29 cellular contexts compared by ENCODE assay signal in the genomic region with DNA sequence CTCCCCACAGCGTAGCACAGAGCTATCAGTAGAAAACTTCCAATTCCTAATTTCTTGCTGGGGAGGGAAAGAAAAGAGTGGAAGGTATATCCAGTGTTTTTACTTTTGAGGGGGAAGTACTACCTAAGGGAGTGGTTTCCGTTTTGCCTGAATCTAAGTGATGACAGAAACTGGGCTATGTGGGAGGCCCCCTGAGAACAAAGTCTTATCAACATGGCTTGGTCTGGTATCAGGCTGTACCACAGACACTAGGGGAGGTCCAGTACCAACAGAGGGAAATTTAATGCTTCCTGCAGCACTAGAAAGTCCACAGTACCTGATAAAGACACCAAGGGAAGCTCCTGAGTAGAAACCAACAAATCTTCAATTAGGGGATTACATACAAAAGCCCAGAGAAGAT.
"Had no signal": no experiment of that assay in that cellular context is flagged by ENCODE, and none has a peak within 500 bp of the region (broad histone marks: within the 10 kb centered on the region; RNA-seq: fewer than 3 reads in every experiment).

No MANE protein-coding gene starts in this region.

- DNase-seq: activated CD4-positive, alpha-beta memory T cell treated with anti-CD3 and anti-CD28 coated beads, Interleukin-2, amount 10 ng/mL, durations not matched to agents 7 days and 5 days; activated CD4-positive, alpha-beta T cell treated with anti-CD3 and anti-CD28 coated beads for 1 hour; activated CD4-positive, alpha-beta T cell treated with anti-CD3 and anti-CD28 coated beads for 4 hours; activated CD4-positive, alpha-beta T cell treated with anti-CD3 and anti-CD28 coated beads, Interleukin-2, amount 10 ng/mL, durations not matched to agents 7 days and 5 days; activated CD4-positive, alpha-beta T cell treated with anti-CD3 and anti-CD28 coated beads, Interleukin-2, amount 50 U/mL, for 4 hours; activated CD8-positive, alpha-beta memory T cell treated with anti-CD3 and anti-CD28 coated beads, Interleukin-2, amount 50 U/mL, for 48 hours; activated effector memory CD4-positive, alpha-beta T cell treated with Interleukin-2 at 50 U/mL for 16 hours; activated gamma-delta T cell treated with Interleukin-2 at 50 U/mL for 16 hours; activated naive CD4-positive, alpha-beta T cell treated with anti-CD3 and anti-CD28 coated beads for 36 hours; activated naive CD8-positive, alpha-beta T cell treated with anti-CD3 and anti-CD28 coated beads for 36 hours; activated naive CD8-positive, alpha-beta T cell treated with anti-CD3 and anti-CD28 coated beads, Interleukin-2, amount 50 U/mL, for 24 hours; activated T-cell treated with anti-CD3 and anti-CD28 coated beads for 4 hours; activated T-cell treated with anti-CD3 and anti-CD28 coated beads, Interleukin-2, amount 50 U/mL, for 24 hours; adrenal gland; amygdala; aorta; body of pancreas; caudate nucleus; effector CD8-positive, alpha-beta T cell; esophagus squamous epithelium; foreskin melanocyte; heart right ventricle; T-helper 2 cell had no signal

- H3K27me3 Mint-ChIP-seq: activated naive CD8-positive, alpha-beta T cell treated with anti-CD3 and anti-CD28 coated beads, Interleukin-2, amount 50 U/mL, for 24 hours; activated T-cell treated with anti-CD3 and anti-CD28 coated beads, Interleukin-2, amount 50 U/mL, for 24 hours had no signal

- H3K36me3 Mint-ChIP-seq: activated naive CD4-positive, alpha-beta T cell treated with anti-CD3 and anti-CD28 coated beads, Interleukin-2, amount 50 U/mL, for 24 hours; activated naive CD8-positive, alpha-beta T cell treated with anti-CD3 and anti-CD28 coated beads for 36 hours had no signal

- ATAC-seq: activated naive CD8-positive, alpha-beta T cell treated with anti-CD3 and anti-CD28 coated beads, Interleukin-2, amount 50 U/mL, for 24 hours; activated T-helper 17 cell treated with anti-CD3 and anti-CD28 coated beads, Interleukin-2, amount 50 U/mL, for 72 hours; body of pancreas; gastroesophageal sphincter; heart right ventricle; WTC11 had no signal

- H3K27me3 ChIP-seq: adrenal gland, body of pancreas, esophagus squamous epithelium, gastroesophageal sphincter, heart right ventricle had no signal

- H3K9me3 ChIP-seq: adrenal gland, body of pancreas, esophagus squamous epithelium, gastroesophageal sphincter, heart right ventricle had no signal

- H3K4me1 Mint-ChIP-seq: activated CD4-positive, alpha-beta memory T cell treated with anti-CD3 and anti-CD28 coated beads, Interleukin-2, amount 10 ng/mL, durations not matched to agents 7 days and 5 days; activated CD4-positive, alpha-beta T cell treated with anti-CD3 and anti-CD28 coated beads, Interleukin-2, amount 10 ng/mL, durations not matched to agents 7 days and 5 days; activated naive CD4-positive, alpha-beta T cell treated with anti-CD3 and anti-CD28 coated beads, Interleukin-2, amount 50 U/mL, for 24 hours; activated naive CD8-positive, alpha-beta T cell treated with anti-CD3 and anti-CD28 coated beads for 36 hours; activated naive CD8-positive, alpha-beta T cell treated with anti-CD3 and anti-CD28 coated beads, Interleukin-2, amount 50 U/mL, for 24 hours; activated T-helper 17 cell treated with anti-CD3 and anti-CD28 coated beads, Interleukin-2, amount 50 U/mL, for 72 hours; WTC11 had no signal

- H3K4me1 ChIP-seq: adrenal gland, body of pancreas, esophagus squamous epithelium, gastroesophageal sphincter, heart right ventricle had no signal

- H3K27ac Mint-ChIP-seq: activated CD4-positive, alpha-beta memory T cell treated with anti-CD3 and anti-CD28 coated beads, Interleukin-2, amount 10 ng/mL, durations not matched to agents 7 days and 5 days; activated CD4-positive, alpha-beta T cell treated with anti-CD3 and anti-CD28 coated beads, Interleukin-2, amount 10 ng/mL, durations not matched to agents 7 days and 5 days; activated naive CD4-positive, alpha-beta T cell treated with anti-CD3 and anti-CD28 coated beads for 36 hours; activated naive CD4-positive, alpha-beta T cell treated with anti-CD3 and anti-CD28 coated beads, Interleukin-2, amount 50 U/mL, for 24 hours; activated naive CD8-positive, alpha-beta T cell treated with anti-CD3 and anti-CD28 coated beads for 36 hours; activated naive CD8-positive, alpha-beta T cell treated with anti-CD3 and anti-CD28 coated beads, Interleukin-2, amount 50 U/mL, for 24 hours; activated T-cell treated with anti-CD3 and anti-CD28 coated beads, Interleukin-2, amount 50 U/mL, for 24 hours; activated T-helper 17 cell treated with anti-CD3 and anti-CD28 coated beads, Interleukin-2, amount 50 U/mL, for 72 hours; WTC11 had no signal

- H3K9me3 Mint-ChIP-seq: activated CD4-positive, alpha-beta memory T cell treated with anti-CD3 and anti-CD28 coated beads, Interleukin-2, amount 10 ng/mL, durations not matched to agents 7 days and 5 days; activated naive CD4-positive, alpha-beta T cell treated with anti-CD3 and anti-CD28 coated beads, Interleukin-2, amount 50 U/mL, for 24 hours; activated naive CD8-positive, alpha-beta T cell treated with anti-CD3 and anti-CD28 coated beads for 36 hours; activated T-helper 17 cell treated with anti-CD3 and anti-CD28 coated beads, Interleukin-2, amount 50 U/mL, for 72 hours had no signal

- H3K4me3 Mint-ChIP-seq: activated CD4-positive, alpha-beta memory T cell treated with anti-CD3 and anti-CD28 coated beads, Interleukin-2, amount 10 ng/mL, durations not matched to agents 7 days and 5 days; activated CD4-positive, alpha-beta T cell treated with anti-CD3 and anti-CD28 coated beads, Interleukin-2, amount 10 ng/mL, durations not matched to agents 7 days and 5 days; activated naive CD4-positive, alpha-beta T cell treated with anti-CD3 and anti-CD28 coated beads for 36 hours; activated naive CD4-positive, alpha-beta T cell treated with anti-CD3 and anti-CD28 coated beads, Interleukin-2, amount 50 U/mL, for 24 hours; activated naive CD8-positive, alpha-beta T cell treated with anti-CD3 and anti-CD28 coated beads for 36 hours; activated naive CD8-positive, alpha-beta T cell treated with anti-CD3 and anti-CD28 coated beads, Interleukin-2, amount 50 U/mL, for 24 hours; activated T-cell treated with anti-CD3 and anti-CD28 coated beads, Interleukin-2, amount 50 U/mL, for 24 hours; activated T-helper 17 cell treated with anti-CD3 and anti-CD28 coated beads, Interleukin-2, amount 50 U/mL, for 72 hours; WTC11 had no signal

- H3K4me3 ChIP-seq: adrenal gland, body of pancreas, esophagus squamous epithelium, gastroesophageal sphincter, heart right ventricle had no signal

- H3K36me3 ChIP-seq: adrenal gland, esophagus squamous epithelium, gastroesophageal sphincter, heart right ventricle had no signal

- H3K27ac ChIP-seq: adrenal gland, body of pancreas, epithelial cell of prostate, esophagus squamous epithelium, gastroesophageal sphincter, heart right ventricle, VCaP had no signal
